In the genomic region with DNA sequence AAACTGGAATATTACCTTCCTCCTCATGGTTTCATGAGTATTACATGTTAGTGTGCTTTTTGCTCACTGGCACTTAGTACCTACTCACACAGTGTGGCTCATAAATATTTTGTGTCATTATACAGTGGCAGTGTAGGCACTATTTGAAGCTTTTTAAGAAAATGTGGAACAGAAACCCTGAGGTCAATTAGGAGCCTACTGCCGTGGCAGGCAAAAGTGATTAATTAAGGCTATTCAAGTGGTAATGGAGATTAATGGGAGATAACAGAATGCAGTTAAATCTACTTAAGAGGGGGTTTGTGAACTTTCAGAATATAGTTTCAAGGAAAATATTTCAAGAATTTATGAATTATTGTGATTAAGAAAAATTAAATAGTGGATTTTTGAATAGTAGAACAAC, we compare ENCODE assay signal across 16 cellular contexts.
"Had no signal": no experiment of that assay in that cellular context is flagged by ENCODE, and none has a peak within 500 bp of the region (broad histone marks: within the 10 kb centered on the region; RNA-seq: fewer than 3 reads in every experiment).

No MANE protein-coding gene starts in this region.

- DNase-seq: dorsolateral prefrontal cortex; effector CD4-positive, alpha-beta T cell; head of caudate nucleus; kidney; naive thymus-derived CD4-positive, alpha-beta T cell; nucleus accumbens; psoas muscle; right cardiac atrium; sigmoid colon; stimulated activated CD4-positive, alpha-beta T cell treated with anti-CD3 and anti-CD28 coated beads, Interleukin-4, amount 100 ng/mL, for 4 hours; stimulated activated naive CD8-positive, alpha-beta T cell treated with anti-CD3 and anti-CD28 coated beads, Interleukin-15, Interleukin-2, amounts not matched to agents 100 U/mL and 50 U/mL, for 24 hours; substantia nigra; testis; tibial artery had no signal

- ATAC-seq: left lobe of liver; naive thymus-derived CD4-positive, alpha-beta T cell; psoas muscle; right cardiac atrium; stimulated activated memory B cell treated with anti-CD40 and anti-IgM and Interleukin-4, amounts not matched to agents 10 μg/mL and 1 μg/mL and 100 μg/mL, for 72 hours; stimulated activated naive CD8-positive, alpha-beta T cell treated with anti-CD3 and anti-CD28 coated beads, Interleukin-15, Interleukin-2, amounts not matched to agents 100 U/mL and 50 U/mL, for 24 hours had no signal
